9 cellular contexts compared by ENCODE assay signal in the genomic region with DNA sequence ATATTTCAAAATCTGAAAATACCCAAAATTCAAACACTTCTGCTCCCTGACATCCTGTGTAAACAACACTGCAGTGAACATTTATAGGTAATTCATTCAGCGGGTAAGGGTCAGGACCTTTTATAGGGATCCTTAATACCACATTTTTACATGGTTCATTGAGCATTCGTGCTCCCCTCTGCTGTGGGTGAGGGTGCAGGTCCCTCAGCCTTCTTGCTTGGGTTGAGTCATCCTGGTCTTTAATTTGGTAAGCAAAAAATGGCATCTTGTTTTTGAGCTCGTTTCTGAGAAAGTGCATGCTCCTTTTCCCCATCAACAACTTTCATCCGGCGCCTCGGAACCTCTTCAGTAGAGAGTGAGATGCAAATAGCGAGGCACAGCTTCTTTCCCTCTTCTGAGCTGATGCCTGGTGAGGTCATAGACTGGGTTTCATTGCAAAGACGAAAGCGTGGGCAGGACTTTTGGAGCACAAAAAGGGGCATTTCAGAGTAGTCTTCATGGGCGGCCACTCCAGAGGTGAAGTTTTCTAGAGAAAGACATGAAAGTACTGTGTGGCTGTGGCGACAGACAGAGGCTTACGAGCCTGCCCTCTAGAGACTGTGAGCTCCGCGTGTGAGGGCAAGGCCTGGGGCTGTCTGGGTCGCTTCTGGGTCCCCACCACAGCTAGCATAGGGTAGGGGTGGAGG. TPM values are rescaled to one million over a fixed set of nuclear protein-coding genes. Genes with fewer than 3 reads are reported as not detected.
A peak's percentile ranks its signal among the peaks of the same experiment; 100 is the strongest.
DNase-seq lines count a peak whose midpoint lies in the region; ATAC-seq and TF ChIP-seq lines count a peak whose summit lies in the region.
"Had no signal": no experiment of that assay in that cellular context is flagged by ENCODE, and none has a peak within 500 bp of the region (broad histone marks: within the 10 kb centered on the region; RNA-seq: fewer than 3 reads in every experiment).

No MANE protein-coding gene starts in this region.

- no peaks in the 10 kb centered on the region for H3K9me3 ChIP-seq in heart right ventricle

- peak overlapping the region in 1 of 10 donors; percentile 56 for H3K27ac ChIP-seq in heart right ventricle
- H3K27ac ChIP-seq: KMS-11 had no signal

- H3K4me3 ChIP-seq in heart right ventricle = no peak overlapping the region

- peak overlapping the region; percentile 39 to 77 for H3K27ac Mint-ChIP-seq in natural killer cell

- no peaks in the 10 kb centered on the region for H3K9me3 Mint-ChIP-seq in natural killer cell

- intact Hi-C loops in natural killer cell (cut with micrococcal nuclease) = no loop called here
- intact Hi-C loops in heart right ventricle (cut with DNase I) = no loop called here

- 80 to 83% methylated on average over 15 of the region's 15 CpGs for WGBS in heart right ventricle, 2 donors

- peak; percentile 49 to 61 (median 60) for DNase-seq in activated CD8-positive, alpha-beta memory T cell treated with anti-CD3 and anti-CD28 coated beads for 48 hours (ENCODE audit: low read depth in 2 of 3, low spot score in 2 of 3)
- no peak for DNase-seq in natural killer cell
- DNase-seq in HCEC 1CT = no peak
- no peak for DNase-seq in EL
- no peak for DNase-seq in heart right ventricle
- DNase-seq in NCI-H524 (lab: John Stamatoyannopoulos, UW) = no peak

- no peak overlapping the region for H3K4me3 Mint-ChIP-seq in natural killer cell

- no peaks in the 10 kb centered on the region for H3K27me3 ChIP-seq in heart right ventricle

- no peaks in the 10 kb centered on the region for H3K27me3 Mint-ChIP-seq in natural killer cell (ENCODE audit: low read depth in 2 of 2)

- H3K4me1 ChIP-seq in heart right ventricle = peaks cover 7 to 48% (median 37%) of the 10 kb centered on the region in 9 donors

- peaks cover 0 to 60% (median 0%) of the 10 kb centered on the region in 9 donors for H3K36me3 ChIP-seq in heart right ventricle

- no peaks in the 10 kb centered on the region for H3K36me3 Mint-ChIP-seq in natural killer cell

- ATAC-seq in GM18909 (IDR thresholded peaks at IDR 0.05; ENCODE audit: poor library complexity, unreplicated experiment) = peak; percentile 87
- ATAC-seq in HG03095 (IDR thresholded peaks at IDR 0.05; ENCODE audit: unreplicated experiment) = peak; percentile 74
- ATAC-seq in natural killer cell = peak; percentile 85 to 90 (median 90)
- no peak for ATAC-seq in heart right ventricle

- no peak for TF ChIP-seq CTCF in natural killer cell (IDR thresholded peaks at IDR 0.05)
- TF ChIP-seq CTCF in heart right ventricle (IDR thresholded peaks at IDR 0.05) = no peak

- peaks cover 17 to 32% of the 10 kb centered on the region in 2 donors for H3K4me1 Mint-ChIP-seq in natural killer cell

RNA-seq across cellular contexts. Expression of a gene that starts 44.5 kb away (rescaled TPM):
- 10 to 100 TPM; 39.9 to 45.1 (median 43.9) TPM for total RNA-seq in natural killer cell
- total RNA-seq in heart right ventricle = 1 to 10 TPM; 2.4 to 5.5 (median 3.5) TPM
- 1 to 10 TPM; 4.1 to 6.0 TPM for polyA plus RNA-seq in heart right ventricle

RNA-seq across cellular contexts. Expression of a gene that starts 55.8 kb away (rescaled TPM):
- total RNA-seq in natural killer cell = 10 to 100 TPM; 42.5 to 49.3 (median 46.0) TPM
- total RNA-seq in heart right ventricle = 10 to 100 TPM; 32.5 to 53.3 (median 45.5) TPM
- polyA plus RNA-seq in heart right ventricle = 10 to 100 TPM; 11.9 to 60.2 TPM

Comparison
In these comparisons a context has a peak if more than half of its experiments do, and no peak if none do; other contexts are left out.
1. ATAC-seq: peak in GM18909 (single experiment), HG03095 (single experiment) and natural killer cell (3 of 3); none in heart right ventricle (0 of 8).
2. DNase-seq: peak in activated CD8-positive, alpha-beta memory T cell treated with anti-CD3 and anti-CD28 coated beads for 48 hours (3 of 3); none in natural killer cell (single experiment), HCEC 1CT (single experiment), EL (single experiment), heart right ventricle (0 of 2) and NCI-H524 (0 of 2).
3. RNA of a gene that starts 44.5 kb away (total RNA-seq): 39.9 to 45.1 TPM in natural killer cell; 2.4 to 5.5 TPM in heart right ventricle; every median in the first group is over 4 times any median in the second.